Comparison of ENCODE assay signal across 3 cellular contexts in the genomic region with DNA sequence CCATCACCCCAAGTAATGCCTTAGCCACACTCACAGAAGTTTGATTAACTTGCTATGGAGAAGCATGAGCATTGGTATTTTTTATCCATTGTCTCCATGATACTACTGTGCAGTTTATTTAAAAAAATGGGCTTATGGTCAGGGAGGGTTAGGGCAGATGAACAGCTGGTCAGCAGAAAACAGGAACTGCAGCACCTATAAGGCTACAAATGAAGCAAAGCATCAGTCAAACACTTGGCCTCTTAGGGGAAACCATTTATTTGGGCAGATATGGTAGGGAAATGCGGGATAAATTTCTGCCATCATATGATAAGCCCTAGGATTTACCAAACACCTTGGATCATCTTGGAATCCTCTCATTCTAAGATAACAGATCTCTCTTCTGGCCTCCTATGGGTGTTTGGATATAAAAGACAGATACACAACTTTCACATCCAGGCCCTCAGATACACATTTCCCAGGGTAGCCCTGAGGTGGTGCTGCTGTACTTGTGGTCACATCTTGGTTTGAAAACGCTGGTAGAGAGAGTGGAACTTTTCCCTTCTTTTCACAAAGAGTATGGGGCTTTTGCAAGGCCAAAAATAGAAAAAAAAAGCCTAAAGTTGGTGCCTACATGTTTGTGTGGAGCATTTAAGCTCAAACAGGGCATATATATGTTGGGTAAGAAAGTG.
TF ChIP-seq lines count a peak whose summit lies in the region.

No MANE protein-coding gene starts in this region.

TF ChIP-seq in liver, 16 proteins besides CTCF, POLR2A, EP300 and RAD21:
- TF ChIP-seq TAF1 (conservative IDR thresholded peaks at IDR 0.05), result no peak
- no peak for TF ChIP-seq EGR1 (IDR thresholded peaks at IDR 0.05; ENCODE audit: low read depth in 2 of 2)
- no peak for TF ChIP-seq HNF4A (conservative IDR thresholded peaks at IDR 0.05)
TF ChIP-seq in liver: peak in this region for 0.

TF ChIP-seq in HepG2, 621 proteins besides CTCF, POLR2A, EP300 and RAD21:
- TF ChIP-seq, protein P1, sequence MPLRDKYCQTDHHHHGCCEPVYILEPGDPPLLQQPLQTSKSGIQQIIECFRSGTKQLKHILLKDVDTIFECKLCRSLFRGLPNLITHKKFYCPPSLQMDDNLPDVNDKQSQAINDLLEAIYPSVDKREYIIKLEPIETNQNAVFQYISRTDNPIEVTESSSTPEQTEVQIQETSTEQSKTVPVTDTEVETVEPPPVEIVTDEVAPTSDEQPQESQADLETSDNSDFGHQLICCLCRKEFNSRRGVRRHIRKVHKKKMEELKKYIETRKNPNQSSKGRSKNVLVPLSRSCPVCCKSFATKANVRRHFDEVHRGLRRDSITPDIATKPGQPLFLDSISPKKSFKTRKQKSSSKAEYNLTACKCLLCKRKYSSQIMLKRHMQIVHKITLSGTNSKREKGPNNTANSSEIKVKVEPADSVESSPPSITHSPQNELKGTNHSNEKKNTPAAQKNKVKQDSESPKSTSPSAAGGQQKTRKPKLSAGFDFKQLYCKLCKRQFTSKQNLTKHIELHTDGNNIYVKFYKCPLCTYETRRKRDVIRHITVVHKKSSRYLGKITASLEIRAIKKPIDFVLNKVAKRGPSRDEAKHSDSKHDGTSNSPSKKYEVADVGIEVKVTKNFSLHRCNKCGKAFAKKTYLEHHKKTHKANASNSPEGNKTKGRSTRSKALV (CRISPR knock-in tag; IDR thresholded peaks at IDR 0.05), result no peak
- no peak for TF ChIP-seq HINFP (CRISPR knock-in tag; IDR thresholded peaks at IDR 0.05; ENCODE audit: low read depth)
- no peak for TF ChIP-seq ZMAT5 (CRISPR knock-in tag; IDR thresholded peaks at IDR 0.05; ENCODE audit: borderline replicate concordance, low read depth)
- TF ChIP-seq CBX2 (IDR thresholded peaks at IDR 0.05; ENCODE audit: low read depth, low read length), result no peak
- no peak for TF ChIP-seq CBX2 (CRISPR knock-in tag; IDR thresholded peaks at IDR 0.05; ENCODE audit: low read depth)
- TF ChIP-seq ZNF557 (CRISPR knock-in tag; IDR thresholded peaks at IDR 0.05), result no peak
- TF ChIP-seq ZSCAN12 (CRISPR knock-in tag; IDR thresholded peaks at IDR 0.05), result no peak
- no peak for TF ChIP-seq ZNF138 (CRISPR knock-in tag; IDR thresholded peaks at IDR 0.05; ENCODE audit: low read depth)
- no peak for TF ChIP-seq ZKSCAN1 (IDR thresholded peaks at IDR 0.05; ENCODE audit: low read length)
- no peak for TF ChIP-seq HDAC6 (IDR thresholded peaks at IDR 0.05; ENCODE audit: low read depth, low read length)
- TF ChIP-seq KAT2B (IDR thresholded peaks at IDR 0.05; ENCODE audit: borderline replicate concordance, low read depth, low read length), result no peak

TF ChIP-seq in SK-N-SH treated with all-trans-retinoic acid at 6 μM for 48 hours, 23 proteins besides CTCF, POLR2A, EP300 and RAD21:
- no peak for TF ChIP-seq SNAI2 (CRISPR knock-in tag; IDR thresholded peaks at IDR 0.05)
- TF ChIP-seq GLIS3 (CRISPR knock-in tag; IDR thresholded peaks at IDR 0.05), result no peak
- TF ChIP-seq TSHZ2 (CRISPR knock-in tag; IDR thresholded peaks at IDR 0.05), result no peak
- TF ChIP-seq ISL1 (CRISPR knock-in tag; IDR thresholded peaks at IDR 0.05), result no peak
- TF ChIP-seq BACH2 (CRISPR knock-in tag; IDR thresholded peaks at IDR 0.05; ENCODE audit: borderline replicate concordance), result no peak
- TF ChIP-seq ZFP3 (CRISPR knock-in tag; IDR thresholded peaks at IDR 0.05), result no peak
- TF ChIP-seq CSDC2 (CRISPR knock-in tag; IDR thresholded peaks at IDR 0.05), result no peak
- TF ChIP-seq, protein P2, sequence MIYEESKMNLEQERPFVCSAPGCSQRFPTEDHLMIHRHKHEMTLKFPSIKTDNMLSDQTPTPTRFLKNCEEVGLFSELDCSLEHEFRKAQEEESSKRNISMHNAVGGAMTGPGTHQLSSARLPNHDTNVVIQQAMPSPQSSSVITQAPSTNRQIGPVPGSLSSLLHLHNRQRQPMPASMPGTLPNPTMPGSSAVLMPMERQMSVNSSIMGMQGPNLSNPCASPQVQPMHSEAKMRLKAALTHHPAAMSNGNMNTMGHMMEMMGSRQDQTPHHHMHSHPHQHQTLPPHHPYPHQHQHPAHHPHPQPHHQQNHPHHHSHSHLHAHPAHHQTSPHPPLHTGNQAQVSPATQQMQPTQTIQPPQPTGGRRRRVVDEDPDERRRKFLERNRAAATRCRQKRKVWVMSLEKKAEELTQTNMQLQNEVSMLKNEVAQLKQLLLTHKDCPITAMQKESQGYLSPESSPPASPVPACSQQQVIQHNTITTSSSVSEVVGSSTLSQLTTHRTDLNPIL (CRISPR knock-in tag; IDR thresholded peaks at IDR 0.05; ENCODE audit: low read depth), result no peak
- no peak for TF ChIP-seq TOX (CRISPR knock-in tag; IDR thresholded peaks at IDR 0.05; ENCODE audit: borderline replicate concordance)
- TF ChIP-seq, protein P3, sequence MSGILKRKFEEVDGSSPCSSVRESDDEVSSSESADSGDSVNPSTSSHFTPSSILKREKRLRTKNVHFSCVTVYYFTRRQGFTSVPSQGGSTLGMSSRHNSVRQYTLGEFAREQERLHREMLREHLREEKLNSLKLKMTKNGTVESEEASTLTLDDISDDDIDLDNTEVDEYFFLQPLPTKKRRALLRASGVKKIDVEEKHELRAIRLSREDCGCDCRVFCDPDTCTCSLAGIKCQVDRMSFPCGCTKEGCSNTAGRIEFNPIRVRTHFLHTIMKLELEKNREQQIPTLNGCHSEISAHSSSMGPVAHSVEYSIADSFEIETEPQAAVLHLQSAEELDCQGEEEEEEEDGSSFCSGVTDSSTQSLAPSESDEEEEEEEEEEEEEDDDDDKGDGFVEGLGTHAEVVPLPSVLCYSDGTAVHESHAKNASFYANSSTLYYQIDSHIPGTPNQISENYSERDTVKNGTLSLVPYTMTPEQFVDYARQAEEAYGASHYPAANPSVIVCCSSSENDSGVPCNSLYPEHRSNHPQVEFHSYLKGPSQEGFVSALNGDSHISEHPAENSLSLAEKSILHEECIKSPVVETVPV (CRISPR knock-in tag; IDR thresholded peaks at IDR 0.05), result no peak
- no peak for TF ChIP-seq ZFP30 (CRISPR knock-in tag; IDR thresholded peaks at IDR 0.05)
